8 cellular contexts compared by ENCODE assay signal in genomic region chr20:13995086-13995665, GRCh38. TPM values are rescaled to one million over a fixed set of nuclear protein-coding genes. Genes with fewer than 3 reads are reported as not detected.
DNase-seq lines count a peak whose midpoint lies in the region; ATAC-seq and TF ChIP-seq lines count a peak whose summit lies in the region.

TSS of gene MACROD2 (plus strand) at chr20:13995516.

- H4K20me1 ChIP-seq in SK-N-SH (ENCODE audit: insufficient read depth) (no peaks in the 10 kb centered on the region), mammary epithelial cell (ENCODE audit: insufficient read depth, low read length) (no peaks in the 10 kb centered on the region)

- intact Hi-C loops in mammary epithelial cell (cut with micrococcal nuclease), result no loop called here

- H3K9me3 ChIP-seq in SK-N-SH (peaks cover 4% of the 10 kb centered on the region; the same call in 1 of the 2 replicates), mammary epithelial cell (replicated peaks; ENCODE audit: insufficient read depth, low read length) (peaks cover 2% of the 10 kb centered on the region), iPS-18a (ENCODE audit: control insufficient read depth, low read depth, low read length) (no peaks in the 10 kb centered on the region)

- H3K4me3 ChIP-seq in GM08714 (ENCODE audit: low read length) (peak within 1 kb of the TSS; percentile 9), SK-N-SH (ENCODE audit: low read depth in 2 of 2, low read length in 1 of 2) (peak within 1 kb of the TSS; percentile 67 to 81), mammary epithelial cell (replicated peaks in 1 of 3; ENCODE audit: insufficient read depth in 1 of 3, low read depth in 2 of 3, low read length in 3 of 3) (peak within 1 kb of the TSS; percentile 61 to 93 (median 63)), iPS-18a (ENCODE audit: low read length) (peak within 1 kb of the TSS; percentile 48), retinal pigment epithelial cell (ENCODE audit: low read length) (peak within 1 kb of the TSS; percentile 70)

- H3K4me2 ChIP-seq in SK-N-SH (peak within 1 kb of the TSS; percentile 86), mammary epithelial cell (ENCODE audit: insufficient read depth, low read depth, low read length) (peak within 1 kb of the TSS; percentile 98)

- H3K9me2 ChIP-seq in SK-N-SH, result no peaks in the 10 kb centered on the region

- H2AFZ ChIP-seq in SK-N-SH (ENCODE audit: low read depth) (peak within 1 kb of the TSS; percentile 86), mammary epithelial cell (ENCODE audit: low read depth, low read length) (peak within 1 kb of the TSS; percentile 97)

- H3K27ac ChIP-seq in SK-N-SH (ENCODE audit: low read depth in 2 of 2, low read length in 1 of 2), result peak within 1 kb of the TSS in 1 of 2 experiments; percentile 25; a peak in 1 of 4 replicates
- no peak within 1 kb of the TSS for H3K27ac ChIP-seq in mammary epithelial cell (ENCODE audit: insufficient read depth, low read depth, low read length)
- H3K27ac ChIP-seq in iPS-18a (ENCODE audit: low read length), result no peak within 1 kb of the TSS

- in situ Hi-C loops in mammary epithelial cell (cut with MboI; ENCODE audit: low sequenced_read_pairs in 2 of 2), result no loop called here

- no peak for ATAC-seq in HG02970 (IDR thresholded peaks at IDR 0.05; ENCODE audit: low FRiP score, unreplicated experiment)

- no peaks in the 10 kb centered on the region for H3K79me2 ChIP-seq in SK-N-SH (ENCODE audit: insufficient read depth)
- H3K79me2 ChIP-seq in mammary epithelial cell (ENCODE audit: insufficient read depth, low read length), result no peaks in the 10 kb centered on the region

- POLR2A ChIA-PET in SK-N-SH (lab: Yijun Ruan, JAX), result no interaction called here

- H3K9ac ChIP-seq in SK-N-SH (no peak within 1 kb of the TSS), mammary epithelial cell (ENCODE audit: insufficient read depth, low read length) (no peak within 1 kb of the TSS), iPS-18a (ENCODE audit: low read length) (no peak within 1 kb of the TSS)

- H3K27me3 ChIP-seq in SK-N-SH (ENCODE audit: insufficient read depth) (no peaks in the 10 kb centered on the region), mammary epithelial cell (ENCODE audit: insufficient read depth, low read length) (no peaks in the 10 kb centered on the region), iPS-18a (ENCODE audit: control insufficient read depth, insufficient read depth, low read length) (peaks cover 16% of the 10 kb centered on the region)

- BruUV-seq in mammary epithelial cell (replicated peaks; lab: Mats Ljungman, UMichigan), result no TSS peak

- dilution Hi-C loops in mammary epithelial cell (cut with HindIII; ENCODE audit: low sequenced_read_pairs), result no loop called here

- H3K36me3 ChIP-seq in SK-N-SH (replicated peaks in 1 of 2; ENCODE audit: control insufficient read depth in 1 of 2, insufficient read depth in 2 of 2, low read length in 1 of 2) (no peaks in the 10 kb centered on the region), mammary epithelial cell (ENCODE audit: insufficient read depth, low read length) (no peaks in the 10 kb centered on the region), iPS-18a (ENCODE audit: control insufficient read depth, low read depth, low read length) (no peaks in the 10 kb centered on the region)

- no peaks in the 10 kb centered on the region for H3F3A ChIP-seq in SK-N-SH (replicated peaks; ENCODE audit: insufficient read depth)

- WGBS in SK-N-SH (ENCODE audit: low lambda C conversion rate), result under 1% methylated on average over 24 of the region's 61 CpGs
- 0% methylated on average over 7 of the region's 61 CpGs for WGBS in mammary epithelial cell (ENCODE audit: low coverage, missing lambda C conversion rate)

- no peak for TF ChIP-seq RAD21 in SK-N-SH (IDR thresholded peaks at IDR 0.05; ENCODE audit: low read length)

- TF ChIP-seq CTCF in SK-N-SH (IDR thresholded peaks at IDR 0.05) (no peak; the same call in 1 of the 2 replicates), mammary epithelial cell (conservative IDR thresholded peaks at IDR 0.05 in 1 of 2, IDR thresholded peaks at IDR 0.05 in 1 of 2; ENCODE audit: extremely low read depth in 1 of 2, insufficient read depth in 1 of 2, low read depth in 1 of 2, low read length in 2 of 2) (no peak), retinal pigment epithelial cell (conservative IDR thresholded peaks at IDR 0.05; ENCODE audit: low read depth, low read length) (peak; percentile 10)

- CTCF ChIA-PET in SK-N-SH (lab: Yijun Ruan, JAX) (interaction anchor here (0.7 to 1.0 kb wide), 2 partner anchors 10 to 15 kb away, joined by 3 to 4 read pairs; no protein-coding TSS in a partner anchor), mammary epithelial cell (lab: Charles Lee; ENCODE audit: low non-redundant PET) (interaction anchor here (0.5 to 0.6 kb wide), 2 partner anchors 97 to 144 kb away, joined by 3 read pairs; no protein-coding TSS in a partner anchor)

- DNase-seq in NCI-H1092 (lab: John Stamatoyannopoulos, UW) (peak; percentile 92), SK-N-SH (peak; percentile 99), mammary epithelial cell (peak; percentile 97), retinal pigment epithelial cell (ENCODE audit: low read depth) (peak; percentile 62)
- no peak for DNase-seq in activated effector memory CD4-positive, alpha-beta T cell treated with Interleukin-2 at 50 U/mL for 16 hours

- TF ChIP-seq EP300 in SK-N-SH (IDR thresholded peaks at IDR 0.05; ENCODE audit: borderline replicate concordance in 1 of 2, low read depth in 1 of 2, low read length in 1 of 2), result no peak

- H3K4me1 ChIP-seq in SK-N-SH (ENCODE audit: control insufficient read depth in 1 of 2, insufficient read depth in 2 of 2, low read depth in 1 of 2, low read length in 1 of 2) (peaks cover 0 to 4% of the 10 kb centered on the region in 2 experiments; a peak in 1 of 4 replicates), mammary epithelial cell (ENCODE audit: insufficient read depth, low read length) (peaks cover 7% of the 10 kb centered on the region), iPS-18a (ENCODE audit: control insufficient read depth, low read depth, low read length) (peaks cover 7% of the 10 kb centered on the region)

TF ChIP-seq in SK-N-SH, 30 proteins besides CTCF, POLR2A, EP300 and RAD21 (continues in another document):
- TF ChIP-seq IRF3 (IDR thresholded peaks at IDR 0.05; ENCODE audit: low read depth, low read length) (no peak), POLR2AphosphoS5 (IDR thresholded peaks at IDR 0.05; ENCODE audit: low read depth, low read length) (no peak), FOXJ3 (CRISPR knock-in tag; IDR thresholded peaks at IDR 0.05) (no peak), USF2 (IDR thresholded peaks at IDR 0.05; ENCODE audit: borderline replicate concordance, low read depth, low read length) (no peak), RCOR1 (IDR thresholded peaks at IDR 0.05; ENCODE audit: low read length) (0 out of 2 replicates have a peak, but pooled peaks have one; percentile 11), MEF2A (IDR thresholded peaks at IDR 0.05; ENCODE audit: borderline replicate concordance, low read depth) (no peak), YY1 (IDR thresholded peaks at IDR 0.05; ENCODE audit: low read depth) (no peak), FOXM1 (IDR thresholded peaks at IDR 0.05; ENCODE audit: low read depth) (no peak), ZBTB33 (IDR thresholded peaks at IDR 0.05; ENCODE audit: borderline replicate concordance, low read depth) (no peak), TCF12 (IDR thresholded peaks at IDR 0.05) (no peak), MXI1 (IDR thresholded peaks at IDR 0.05; ENCODE audit: low read depth, low read length) (peak; percentile 76), RFX5 (IDR thresholded peaks at IDR 0.05; ENCODE audit: low read length) (no peak), USF1 (IDR thresholded peaks at IDR 0.05; ENCODE audit: borderline replicate concordance, low read depth) (no peak)

RNA-seq across cellular contexts. Expression of gene MACROD2, which starts in this region (rescaled TPM):
- polyA plus RNA-seq in SK-N-SH (2012; rRNA removed) (0.24 and 0.33 TPM in 2 replicates), mammary epithelial cell (0.32 TPM)
- polyA plus RNA-seq in SK-N-SH (2012; cell fraction: cytosol; rRNA removed), result 0.58 and 0.60 TPM in 2 replicates
- 1.0 and 1.4 TPM in 2 replicates for polyA plus RNA-seq in SK-N-SH (2012; cell fraction: nucleus; rRNA removed)
- 1 to 10 TPM; 1.4 to 3.2 TPM for total RNA-seq in mammary epithelial cell
- polyA minus RNA-seq in mammary epithelial cell, result not detected

Comparison
In these comparisons a context has a peak if more than half of its experiments do, and no peak if none do; other contexts are left out.
1. H3K4me3 ChIP-seq: peak in every context shown above with its lines; median percentile 74 in SK-N-SH; 70 in retinal pigment epithelial cell; 63 in mammary epithelial cell; 48 in iPS-18a; 9 in GM08714.